In the genomic region with DNA sequence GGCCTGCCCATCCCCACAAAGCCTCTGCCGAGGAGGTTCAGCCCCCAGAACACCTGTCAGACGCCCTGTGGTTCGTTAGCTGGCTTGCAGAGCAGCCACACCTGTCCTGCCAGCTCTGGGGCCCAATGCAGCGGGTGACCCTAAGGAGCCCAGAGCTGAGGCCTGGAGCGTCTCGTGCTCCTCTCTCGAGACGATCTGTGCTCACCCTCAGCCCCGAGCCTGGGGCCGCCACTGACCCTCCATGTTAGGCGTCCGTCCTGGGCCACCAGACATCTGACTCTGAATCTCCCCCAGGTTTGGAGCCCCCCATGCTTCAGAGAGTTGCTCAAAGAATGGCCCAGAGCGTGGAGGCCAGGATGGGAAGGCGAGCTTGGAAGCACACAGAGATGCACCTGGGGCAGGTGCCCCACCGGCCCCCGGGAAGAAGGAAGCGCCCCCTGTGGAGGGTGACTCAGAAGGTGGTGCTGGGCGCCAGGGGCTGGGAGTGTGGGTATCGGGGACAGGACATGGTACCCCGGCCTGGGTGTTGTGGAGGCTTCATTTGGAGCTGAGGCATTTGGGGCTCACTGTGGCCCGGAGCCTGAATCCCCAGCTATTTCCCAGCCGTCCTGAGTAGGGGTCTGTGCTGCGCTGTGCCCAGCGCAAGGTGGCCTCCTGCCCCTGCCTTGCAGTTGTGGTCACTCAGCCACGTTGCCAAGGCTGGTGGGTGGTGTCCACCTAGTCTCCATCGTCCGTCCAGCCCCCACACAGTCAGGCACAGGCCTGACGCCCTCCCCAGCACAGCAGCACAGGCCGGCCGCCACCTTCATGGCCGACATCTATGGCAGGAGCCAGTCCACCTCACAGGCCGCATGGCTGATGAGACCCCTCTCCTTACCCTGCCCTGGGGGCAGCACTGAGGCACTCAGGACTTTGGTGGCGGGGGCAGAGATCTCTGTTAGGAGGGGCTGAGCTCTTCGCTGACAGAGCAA, we compare ENCODE assay signal across 16 cellular contexts. TPM values are rescaled to one million over a fixed set of nuclear protein-coding genes. Genes with fewer than 3 reads are reported as not detected.
A peak's percentile ranks its signal among the peaks of the same experiment; 100 is the strongest.
DNase-seq lines count a peak whose midpoint lies in the region; ATAC-seq and TF ChIP-seq lines count a peak whose summit lies in the region.
"Had no signal": no experiment of that assay in that cellular context is flagged by ENCODE, and none has a peak within 500 bp of the region (broad histone marks: within the 10 kb centered on the region; RNA-seq: fewer than 3 reads in every experiment).

No MANE protein-coding gene starts in this region.

- no peak for TF ChIP-seq CTCF in SK-N-SH (IDR thresholded peaks at IDR 0.05)
- no peak for TF ChIP-seq CTCF in GM06990 (IDR thresholded peaks at IDR 0.05; ENCODE audit: insufficient read depth, low read length, poor library complexity, severe bottlenecking)
- no peak for TF ChIP-seq CTCF in ovary (IDR thresholded peaks at IDR 0.05)
- TF ChIP-seq CTCF in mesothelial cell of epicardium (IDR thresholded peaks at IDR 0.05; ENCODE audit: unreplicated experiment) = no peak
- TF ChIP-seq CTCF in gastrocnemius medialis (IDR thresholded peaks at IDR 0.05 in 4 of 5, conservative IDR thresholded peaks at IDR 0.05 in 1 of 5) = no peak
- no peak for TF ChIP-seq CTCF in gastroesophageal sphincter (IDR thresholded peaks at IDR 0.05)

- H3K27ac ChIP-seq in SK-N-SH (ENCODE audit: low read depth in 2 of 2, low read length in 1 of 2) (no peak overlapping the region), right cardiac atrium (ENCODE audit: low read length) (no peak overlapping the region), ovary (no peak overlapping the region), gastrocnemius medialis (no peak overlapping the region), gastroesophageal sphincter (no peak overlapping the region)
- H3K27ac ChIP-seq: 22Rv1, C4-2B had no signal

- WGBS in SK-N-SH (ENCODE audit: low lambda C conversion rate) = 86% methylated on average over 19 of the region's 34 CpGs
- 87% methylated on average over 34 of the region's 34 CpGs for WGBS in right cardiac atrium
- 79 to 86% (median 86%) methylated on average over 31 to 34 of the region's 34 CpGs for WGBS in ovary, 3 donors
- WGBS in gastroesophageal sphincter (ENCODE audit: low coverage in 1 of 2), 2 donors = no CpG with 5 or more reads among the region's 34 CpGs

- intact Hi-C loops in right cardiac atrium (cut with DNase I) (no loop called here), ovary (cut with DNase I) (no loop called here), gastrocnemius medialis (cut with DNase I; ENCODE audit: low total_unique reads) (loop anchor here (10.0 kb wide), 1 partner anchor 204 kb away; no protein-coding TSS in a partner anchor)

- no peak for TF ChIP-seq RAD21 in SK-N-SH (IDR thresholded peaks at IDR 0.05; ENCODE audit: low read length)

- peaks cover 6% of the 10 kb centered on the region for H3K36me3 Mint-ChIP-seq in mesothelial cell of epicardium

- no peaks in the 10 kb centered on the region for H3K9me3 ChIP-seq in SK-N-SH
- H3K9me3 ChIP-seq in right cardiac atrium (ENCODE audit: control insufficient read depth, low read length) = no peaks in the 10 kb centered on the region
- no peaks in the 10 kb centered on the region for H3K9me3 ChIP-seq in ovary
- no peaks in the 10 kb centered on the region for H3K9me3 ChIP-seq in gastrocnemius medialis
- H3K9me3 ChIP-seq in gastroesophageal sphincter = no peaks in the 10 kb centered on the region
- H3K9me3 ChIP-seq: Caco-2, MG63 had no signal

- H3K9me3 Mint-ChIP-seq in mesothelial cell of epicardium = no peaks in the 10 kb centered on the region
- H3K9me3 Mint-ChIP-seq: H9 had no signal

- H3K4me1 Mint-ChIP-seq in mesothelial cell of epicardium = no peaks in the 10 kb centered on the region
- H3K4me1 Mint-ChIP-seq: H9 had no signal

- no peaks in the 10 kb centered on the region for H3K9me2 ChIP-seq in SK-N-SH

- no peak overlapping the region for H3K27ac Mint-ChIP-seq in mesothelial cell of epicardium

- in situ Hi-C loops in gastrocnemius medialis (cut with MboI; ENCODE audit: low sequenced_read_pairs in 4 of 4) = no loop called here

- no peaks in the 10 kb centered on the region for H3K27me3 Mint-ChIP-seq in mesothelial cell of epicardium (ENCODE audit: low read depth)

- H3K9ac ChIP-seq in SK-N-SH = no peak overlapping the region

- H2AFZ ChIP-seq in SK-N-SH (ENCODE audit: low read depth) = no peak overlapping the region

- peaks cover 4% of the 10 kb centered on the region for H3F3A ChIP-seq in SK-N-SH (replicated peaks; ENCODE audit: insufficient read depth)

- DNase-seq in SK-N-SH = peak; percentile 36
- DNase-seq in GM06990 (ENCODE audit: extremely low read depth, insufficient read length) = peak; percentile 9
- DNase-seq in right cardiac atrium = peak in 2 of 3 donors; percentile 45 to 66
- peak in 3 of 5 donors; percentile 10 to 36 (median 25) for DNase-seq in ovary
- no peak for DNase-seq in mesothelial cell of epicardium (ENCODE audit: low spot score in 2 of 2, unreplicated experiment in 2 of 2)
- no peak for DNase-seq in gastrocnemius medialis
- DNase-seq: Caco-2, H9, MG63, NCI-H1092 treated with DMSO at 0.1 percent for 48 hours, NCI-H1694 treated with DMSO at 0.1 percent for 48 hours, SHP77 treated with DMSO at 0.1 percent for 48 hours had no signal

- no peaks in the 10 kb centered on the region for H4K20me1 ChIP-seq in SK-N-SH (ENCODE audit: insufficient read depth)

- no peak overlapping the region for H3K4me3 ChIP-seq in SK-N-SH (ENCODE audit: low read depth in 2 of 2, low read length in 1 of 2)
- H3K4me3 ChIP-seq in GM06990 (replicated peaks; ENCODE audit: low read depth, low read length) = no peak overlapping the region
- no peak overlapping the region for H3K4me3 ChIP-seq in right cardiac atrium (ENCODE audit: low read length)
- no peak overlapping the region for H3K4me3 ChIP-seq in ovary
- no peak overlapping the region for H3K4me3 ChIP-seq in gastrocnemius medialis
- H3K4me3 ChIP-seq in gastroesophageal sphincter = no peak overlapping the region
- H3K4me3 ChIP-seq: MG63 had no signal

- TF ChIP-seq POLR2A in ovary (IDR thresholded peaks at IDR 0.05) (no peak), gastrocnemius medialis (IDR thresholded peaks at IDR 0.05) (no peak), gastroesophageal sphincter (IDR thresholded peaks at IDR 0.05) (no peak)

- CTCF ChIA-PET in SK-N-SH (lab: Yijun Ruan, JAX) = interaction anchor here (1.3 to 1.5 kb wide), 2 partner anchors 96 to 187 kb away, joined by 3 read pairs; no protein-coding TSS in a partner anchor

- H3K4me1 ChIP-seq in SK-N-SH (ENCODE audit: control insufficient read depth in 1 of 2, insufficient read depth in 2 of 2, low read depth in 1 of 2, low read length in 1 of 2) (peaks cover 0 to 1% of the 10 kb centered on the region in 2 experiments; a peak in 1 of 4 replicates), right cardiac atrium (ENCODE audit: control insufficient read depth, insufficient read depth, low read length) (no peaks in the 10 kb centered on the region), ovary (ENCODE audit: insufficient read depth) (peaks cover under 1% of the 10 kb centered on the region), gastrocnemius medialis (no peaks in the 10 kb centered on the region), gastroesophageal sphincter (peaks cover 0 to under 1% (median 0%) of the 10 kb centered on the region in 3 donors)
- H3K4me1 ChIP-seq: Caco-2 had no signal

- no peak overlapping the region for H3K4me2 ChIP-seq in SK-N-SH

- peaks cover 0 to 65% of the 10 kb centered on the region in 2 experiments for H3K36me3 ChIP-seq in SK-N-SH (replicated peaks in 1 of 2; ENCODE audit: control insufficient read depth in 1 of 2, insufficient read depth in 2 of 2, low read length in 1 of 2)
- H3K36me3 ChIP-seq in GM06990 (ENCODE audit: control insufficient read depth, insufficient read depth, low read length) = peaks cover 49% of the 10 kb centered on the region
- no peaks in the 10 kb centered on the region for H3K36me3 ChIP-seq in ovary
- peaks cover 0 to 65% of the 10 kb centered on the region in 2 donors for H3K36me3 ChIP-seq in gastrocnemius medialis
- H3K36me3 ChIP-seq in gastroesophageal sphincter = peaks cover 0 to 87% of the 10 kb centered on the region in 2 donors

- H3K27me3 ChIP-seq in SK-N-SH (ENCODE audit: insufficient read depth) = no peaks in the 10 kb centered on the region
- H3K27me3 ChIP-seq in GM06990 (replicated peaks; ENCODE audit: control insufficient read depth, insufficient read depth, low read length) = no peaks in the 10 kb centered on the region
- H3K27me3 ChIP-seq in right cardiac atrium (ENCODE audit: control insufficient read depth, insufficient read depth) = no peaks in the 10 kb centered on the region
- H3K27me3 ChIP-seq in ovary = no peaks in the 10 kb centered on the region
- no peaks in the 10 kb centered on the region for H3K27me3 ChIP-seq in gastrocnemius medialis
- H3K27me3 ChIP-seq in gastroesophageal sphincter = no peaks in the 10 kb centered on the region
- H3K27me3 ChIP-seq: MG63 had no signal

- TF ChIP-seq EP300 in SK-N-SH (IDR thresholded peaks at IDR 0.05; ENCODE audit: borderline replicate concordance in 1 of 2, low read depth in 1 of 2, low read length in 1 of 2) = no peak
- no peak for TF ChIP-seq EP300 in ovary (IDR thresholded peaks at IDR 0.05)
- no peak for TF ChIP-seq EP300 in gastroesophageal sphincter (IDR thresholded peaks at IDR 0.05)

- H3K4me3 Mint-ChIP-seq in mesothelial cell of epicardium = no peak overlapping the region
- H3K4me3 Mint-ChIP-seq: H9 had no signal

- POLR2A ChIA-PET in SK-N-SH (lab: Yijun Ruan, JAX) = interaction anchor here (1.0 kb wide), 1 partner anchor 36 kb away, joined by 3 read pairs; no protein-coding TSS in a partner anchor

- H3K79me2 ChIP-seq in SK-N-SH (ENCODE audit: insufficient read depth) = no peaks in the 10 kb centered on the region

- ATAC-seq in SK-N-SH treated with all-trans-retinoic acid at 6 μM for 48 hours (no peak), right cardiac atrium (no peak), gastrocnemius medialis (no peak), gastroesophageal sphincter (no peak)

RNA-seq across cellular contexts. Expression of a gene that starts 36.2 kb away (rescaled TPM):
- 24.2 and 29.1 TPM in 2 replicates for polyA plus RNA-seq in SK-N-SH (2012; rRNA removed)
- polyA plus RNA-seq in SK-N-SH (2012; cell fraction: cytosol; rRNA removed) = 7.5 and 15.9 TPM in 2 replicates
- polyA plus RNA-seq in SK-N-SH (2012; cell fraction: nucleus; rRNA removed) = 95.7 and 113 TPM in 2 replicates
- total RNA-seq in right cardiac atrium = 10 to 100 TPM; 50.3 to 54.8 (median 53.9) TPM
- polyA plus RNA-seq in right cardiac atrium = 39.2 TPM
- total RNA-seq in ovary = 10 to 100 TPM; 25.6 to 86.0 (median 65.1) TPM
- 10 to 100 TPM in 1 of 2 donors, 1 to 10 TPM in 1; 1.9 to 36.7 TPM for polyA plus RNA-seq in ovary
- total RNA-seq in mesothelial cell of epicardium = 95.8 to 106 TPM (median 105 TPM) in 3 replicates
- 100 to 1,000 TPM in 3 of 4 donors, 10 to 100 TPM in 1; 50.5 to 116 (median 107) TPM for total RNA-seq in gastrocnemius medialis
- total RNA-seq in gastroesophageal sphincter = 100 to 1,000 TPM in 1 of 4 donors, 10 to 100 TPM in 3; 63.7 to 122 (median 64.4) TPM

RNA-seq across cellular contexts. Expression of a gene that starts 42.8 kb away (rescaled TPM):
- polyA plus RNA-seq in SK-N-SH (2012; rRNA removed) (0.49 and 0.61 TPM in 2 replicates), right cardiac atrium (0.05 TPM), ovary (under 1 TPM; 0.01 to 0.03 TPM)
- polyA plus RNA-seq in SK-N-SH (2012; cell fraction: cytosol; rRNA removed) = 0.42 and 0.54 TPM in 2 replicates
- polyA plus RNA-seq in SK-N-SH (2012; cell fraction: nucleus; rRNA removed) = 1.4 TPM in 2 replicates
- total RNA-seq in right cardiac atrium (under 1 TPM in 2 of 4 donors, not detected in 2; 0.11 to 0.32 TPM), ovary (1 to 10 TPM in 1 of 7 donors, under 1 TPM in 3, not detected in 3; 0.11 to 2.6 (median 0.21) TPM), mesothelial cell of epicardium (1.4 to 2.0 TPM (median 1.5 TPM) in 3 replicates), gastrocnemius medialis (under 1 TPM in 1 of 4 donors, not detected in 3; 0.53 TPM), gastroesophageal sphincter (under 1 TPM in 1 of 4 donors, not detected in 3; 0.40 TPM)

RNA-seq across cellular contexts. Expression of a gene that starts 48.1 kb away (rescaled TPM):
- polyA plus RNA-seq in SK-N-SH (2012; rRNA removed) (0.05 and 0.06 TPM in 2 replicates), right cardiac atrium (not detected), ovary (not detected)
- not detected in 2 replicates for polyA plus RNA-seq in SK-N-SH (2012; cell fraction: cytosol; rRNA removed)
- polyA plus RNA-seq in SK-N-SH (2012; cell fraction: nucleus; rRNA removed) = 0.27 and 0.43 TPM in 2 replicates
- total RNA-seq in right cardiac atrium (not detected), ovary (under 1 TPM in 1 of 7 donors, not detected in 6; 0.20 TPM), mesothelial cell of epicardium (0.34 to 0.66 TPM in 2 of 3 replicates, not detected in the other), gastrocnemius medialis (not detected), gastroesophageal sphincter (not detected)
- total RNA-seq: Caco-2 had no signal

Comparison
In these comparisons a context has a peak if more than half of its experiments do, and no peak if none do; other contexts are left out.
1. DNase-seq: peak in SK-N-SH (single experiment), GM06990 (single experiment), right cardiac atrium (2 of 3) and ovary (3 of 5); none in mesothelial cell of epicardium (0 of 2) and gastrocnemius medialis (0 of 2).